Comparison of ENCODE assay signal across 22 cellular contexts in genomic region chr1:44271646-44272045, GRCh38.
"Had no signal": no experiment of that assay in that cellular context is flagged by ENCODE, and none has a peak within 500 bp of the region (broad histone marks: within the 10 kb centered on the region; RNA-seq: fewer than 3 reads in every experiment).

No MANE protein-coding gene starts in this region.

- H3K27me3 ChIP-seq: esophagus squamous epithelium, right atrium auricular region, testis, tibial artery, upper lobe of left lung had no signal

- H3K4me3 ChIP-seq: esophagus squamous epithelium, lung, mucosa of descending colon, prostate gland, right atrium auricular region, testis, tibial artery, upper lobe of left lung had no signal

- H3K27ac ChIP-seq: esophagus squamous epithelium, prostate gland, right atrium auricular region, testis, tibial artery, upper lobe of left lung had no signal

- ATAC-seq: effector memory CD8-positive, alpha-beta T cell; left lobe of liver; naive thymus-derived CD4-positive, alpha-beta T cell; sciatic nerve; stimulated activated memory B cell treated with anti-CD40 and anti-IgM and Interleukin-4, amounts not matched to agents 10 μg/mL and 1 μg/mL and 100 μg/mL, for 72 hours; stimulated activated naive CD8-positive, alpha-beta T cell treated with anti-CD3 and anti-CD28 coated beads, Interleukin-15, Interleukin-2, amounts not matched to agents 100 U/mL and 50 U/mL, for 24 hours had no signal

- DNase-seq: dermis blood vessel endothelial cell; effector memory CD8-positive, alpha-beta T cell; erythroblast; esophagus squamous epithelium; foreskin melanocyte; kidney; mucosa of descending colon; naive thymus-derived CD4-positive, alpha-beta T cell; nucleus accumbens; stimulated activated CD4-positive, alpha-beta T cell treated with anti-CD3 and anti-CD28 coated beads, Interleukin-2, amount 100 ng/mL, for 24 hours; stimulated activated CD4-positive, alpha-beta T cell treated with anti-CD3 and anti-CD28 coated beads, Interleukin-4, amount 100 ng/mL, for 4 hours; stimulated activated naive CD8-positive, alpha-beta T cell treated with anti-CD3 and anti-CD28 coated beads, Interleukin-15, Interleukin-2, amounts not matched to agents 100 U/mL and 50 U/mL, for 24 hours; substantia nigra; testis; tibial artery; upper lobe of left lung had no signal

- H3K9me3 ChIP-seq: esophagus squamous epithelium, mucosa of descending colon, prostate gland, right atrium auricular region, testis, tibial artery, upper lobe of left lung had no signal

- H3K36me3 ChIP-seq: esophagus squamous epithelium, prostate gland, right atrium auricular region, upper lobe of left lung had no signal
